In genomic region chr1:173333581-173333980, GRCh38 we compare ENCODE assay signal across 1 cellular context.
TF ChIP-seq lines count a peak whose summit lies in the region.

No MANE protein-coding gene starts in this region.

TF ChIP-seq in WTC11, 78 proteins besides CTCF, POLR2A, EP300 and RAD21 (continued from another document):
- TF ChIP-seq PRDM15 (CRISPR knock-in tag; IDR thresholded peaks at IDR 0.05) (no peak), SMAD4 (CRISPR knock-in tag; IDR thresholded peaks at IDR 0.05) (no peak), RORB (CRISPR knock-in tag; IDR thresholded peaks at IDR 0.05) (no peak), KAT7 (CRISPR knock-in tag; IDR thresholded peaks at IDR 0.05; ENCODE audit: borderline replicate concordance) (no peak), CDX4 (CRISPR knock-in tag; IDR thresholded peaks at IDR 0.05; ENCODE audit: borderline replicate concordance) (no peak), ZNF232 (CRISPR knock-in tag; IDR thresholded peaks at IDR 0.05) (no peak)
